19 cellular contexts compared by ENCODE assay signal in the genomic region with DNA sequence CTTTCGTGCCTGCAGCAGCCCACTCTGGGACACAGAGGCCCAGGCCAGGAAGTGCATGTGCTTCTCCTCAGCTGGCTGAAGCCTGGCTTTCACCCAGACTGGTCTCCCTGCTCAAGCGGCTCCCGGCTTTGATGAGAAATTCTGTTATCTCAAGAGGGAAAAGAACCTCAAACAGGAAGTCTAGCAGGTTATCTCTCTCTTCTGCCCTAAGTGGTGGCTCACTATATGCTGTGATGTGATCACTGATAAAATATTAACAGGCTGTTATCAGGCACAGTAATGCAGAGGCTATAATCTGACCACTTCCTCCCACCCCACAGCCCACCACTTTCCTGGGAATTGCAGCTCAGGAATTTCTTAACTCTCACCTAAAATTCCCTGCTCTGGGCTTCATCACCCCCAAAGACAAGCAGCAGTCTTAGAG. TPM values are rescaled to one million over a fixed set of nuclear protein-coding genes. Genes with fewer than 3 reads are reported as not detected.
DNase-seq lines count a peak whose midpoint lies in the region; ATAC-seq, FAIRE-seq and TF ChIP-seq lines count a peak whose summit lies in the region.
"Had no signal": no experiment of that assay in that cellular context is flagged by ENCODE, and none has a peak within 500 bp of the region (broad histone marks: within the 10 kb centered on the region; RNA-seq: fewer than 3 reads in every experiment).

No MANE protein-coding gene starts in this region.

- intact Hi-C loops in HCT116 (cut with micrococcal nuclease) (no loop called here), kidney (cut with DNase I) (no loop called here)

- DNase-seq in HCT116 (ENCODE audit: low read depth, low spot score) = no peak
- no peak for DNase-seq in kidney
- no peak for DNase-seq in smooth muscle cell (lab: John Stamatoyannopoulos, UW; ENCODE audit: unreplicated experiment)
- DNase-seq in NCI-H446 (lab: John Stamatoyannopoulos, UW) = no peak
- no peak for DNase-seq in NCI-H146 (lab: John Stamatoyannopoulos, UW)
- DNase-seq in NCI-H524 treated with DMSO at 0.1 percent for 48 hours (lab: John Stamatoyannopoulos, UW) = no peak
- DNase-seq: activated CD4-positive, alpha-beta T cell treated with anti-CD3 and anti-CD28 coated beads for 36 hours; activated effector memory CD4-positive, alpha-beta T cell treated with Interleukin-2 at 50 U/mL for 16 hours; central memory CD4-positive, alpha-beta T cell; NCI-H1092 treated with DMSO at 0.1 percent for 48 hours; NCI-H748 treated with DMSO at 0.1 percent for 48 hours; stimulated activated naive CD4-positive, alpha-beta T cell had no signal

- BruUV-seq in HCT116 (replicated peaks; lab: Mats Ljungman, UMichigan) = no TSS peak

- H2AFZ ChIP-seq in HCT116 (ENCODE audit: low read depth, low read length, poor library complexity, severe bottlenecking) = no peak overlapping the region
- no peak overlapping the region for H2AFZ ChIP-seq in smooth muscle cell (ENCODE audit: low read depth)
- H2AFZ ChIP-seq: parathyroid adenoma had no signal

- H3K4me2 ChIP-seq in HCT116 (ENCODE audit: low read length) = no peak overlapping the region
- no peak overlapping the region for H3K4me2 ChIP-seq in smooth muscle cell

- no peaks in the 10 kb centered on the region for H3K9me3 ChIP-seq in HCT116 (ENCODE audit: control insufficient read depth in 1 of 2, insufficient read depth in 1 of 2, low read depth in 1 of 2, low read length in 2 of 2)
- no peaks in the 10 kb centered on the region for H3K9me3 ChIP-seq in kidney (ENCODE audit: control insufficient read depth in 1 of 2, low read length in 2 of 2)
- no peaks in the 10 kb centered on the region for H3K9me3 ChIP-seq in smooth muscle cell (replicated peaks; ENCODE audit: low read depth)
- H3K9me3 ChIP-seq: HAP-1 had no signal

- no peak for TF ChIP-seq RAD21 in HCT116 (IDR thresholded peaks at IDR 0.05; ENCODE audit: low read depth)

- CTCF ChIA-PET in HCT116 (lab: Charles Lee) = interaction anchor here (1.2 to 1.4 kb wide), 2 partner anchors 35 to 39 kb away, joined by 3 to 7 read pairs; no protein-coding TSS in a partner anchor

- H3K9ac ChIP-seq in HCT116 (ENCODE audit: low read length) (no peak overlapping the region), kidney (ENCODE audit: low read length in 2 of 2) (no peak overlapping the region), smooth muscle cell (ENCODE audit: low read depth) (no peak overlapping the region)
- H3K9ac ChIP-seq: parathyroid adenoma had no signal

- H3K9me2 ChIP-seq in HCT116 (ENCODE audit: insufficient read depth) = no peaks in the 10 kb centered on the region

- H3K27me3 ChIP-seq in HCT116 (ENCODE audit: insufficient read depth, low read length) = no peaks in the 10 kb centered on the region
- H3K27me3 ChIP-seq in smooth muscle cell (ENCODE audit: low read depth) = no peaks in the 10 kb centered on the region

- H3K36me3 ChIP-seq in HCT116 (ENCODE audit: control insufficient read depth in 1 of 2, insufficient read depth in 2 of 2, low read length in 2 of 2) (no peaks in the 10 kb centered on the region), kidney (ENCODE audit: control insufficient read depth in 1 of 2, insufficient read depth in 2 of 2, low read length in 2 of 2) (peaks cover 0 to 4% of the 10 kb centered on the region in 2 donors), smooth muscle cell (ENCODE audit: low read depth) (no peaks in the 10 kb centered on the region)

- POLR2A ChIA-PET in HCT116 (lab: Charles Lee) = no interaction called here

- no peak for FAIRE-seq in kidney (lab: Jason Lieb, UNC)
- FAIRE-seq: D721Med, GM12891, islet of Langerhans had no signal

- ATAC-seq in HCT116 = peak; percentile 63
- ATAC-seq in SK-N-SH treated with all-trans-retinoic acid at 6 μM for 48 hours = peak; percentile 50; the same call in 2 of the 3 replicates
- ATAC-seq: activated CD4-positive, alpha-beta T cell treated with anti-CD3 and anti-CD28 coated beads for 36 hours; esophagus mucosa had no signal

- no peaks in the 10 kb centered on the region for H3F3A ChIP-seq in smooth muscle cell (ENCODE audit: low read depth)

- RAD21 ChIA-PET in HCT116 (lab: Charles Lee; ENCODE audit: low non-redundant PET in 1 of 2, low total read pairs in 2 of 2, uncharacterized antibody in 2 of 2, unreplicated experiment in 2 of 2) = no interaction called here

- no peak for TF ChIP-seq POLR2A in HCT116 (IDR thresholded peaks at IDR 0.05; ENCODE audit: borderline replicate concordance, extremely low read depth, insufficient read depth, insufficient read length)

- H3K4me1 ChIP-seq in HCT116 (ENCODE audit: control insufficient read depth in 1 of 2, insufficient read depth in 2 of 2, low read length in 2 of 2) (peaks cover 28 to 35% of the 10 kb centered on the region in 2 experiments), kidney (ENCODE audit: control insufficient read depth in 1 of 2, insufficient read depth in 1 of 2, low read depth in 1 of 2, low read length in 2 of 2) (peaks cover 0 to 2% of the 10 kb centered on the region in 2 donors), smooth muscle cell (ENCODE audit: low read depth) (peaks cover 3% of the 10 kb centered on the region)
- H3K4me1 ChIP-seq: HAP-1, parathyroid adenoma had no signal

- 41% methylated on average over 3 of the region's 3 CpGs for WGBS in smooth muscle cell (ENCODE audit: low lambda C conversion rate)

- H4K20me1 ChIP-seq in HCT116 (ENCODE audit: insufficient read depth) (no peaks in the 10 kb centered on the region), smooth muscle cell (ENCODE audit: low read depth) (no peaks in the 10 kb centered on the region)

- H3K4me3 ChIP-seq in HCT116 (replicated peaks in 1 of 2; ENCODE audit: low read depth in 1 of 2, low read length in 2 of 2) = no peak overlapping the region
- peak overlapping the region in 1 of 2 donors; percentile 25 for H3K4me3 ChIP-seq in kidney (ENCODE audit: low read length in 2 of 2)
- no peak overlapping the region for H3K4me3 ChIP-seq in smooth muscle cell
- H3K4me3 ChIP-seq: HAP-1 had no signal

- TF ChIP-seq CTCF in HCT116 (IDR thresholded peaks at IDR 0.05 in 2 of 3, conservative IDR thresholded peaks at IDR 0.05 in 1 of 3; ENCODE audit: borderline replicate concordance in 1 of 3, insufficient read depth in 1 of 3, low read depth in 2 of 3, low read length in 2 of 3) = no peak
- TF ChIP-seq CTCF in kidney (IDR thresholded peaks at IDR 0.05; ENCODE audit: borderline replicate concordance, extremely low read depth, insufficient read depth) = no peak
- TF ChIP-seq CTCF in smooth muscle cell (IDR thresholded peaks at IDR 0.05; ENCODE audit: borderline replicate concordance, insufficient read depth, poor library complexity, severe bottlenecking) = no peak

- H3K27ac ChIP-seq in HCT116 (ENCODE audit: low read depth, low read length) = peak overlapping the region; percentile 32; the same call in 1 of the 2 replicates
- peak overlapping the region; percentile 57 to 65 for H3K27ac ChIP-seq in kidney (ENCODE audit: low read depth in 2 of 2, low read length in 2 of 2)
- peak overlapping the region; percentile 95 for H3K27ac ChIP-seq in smooth muscle cell (ENCODE audit: low read depth)
- H3K27ac ChIP-seq: parathyroid adenoma had no signal

- no peaks in the 10 kb centered on the region for H3K79me2 ChIP-seq in HCT116 (ENCODE audit: insufficient read depth, low read length)
- H3K79me2 ChIP-seq in smooth muscle cell (ENCODE audit: low read depth) = no peaks in the 10 kb centered on the region
- H3K79me2 ChIP-seq: parathyroid adenoma had no signal

TF ChIP-seq in HCT116, 20 proteins besides CTCF, POLR2A, EP300 and RAD21:
- TF ChIP-seq ELF1 (IDR thresholded peaks at IDR 0.05; ENCODE audit: borderline replicate concordance, low read depth) = no peak
- peak; percentile 87 for TF ChIP-seq TCF7L2 (IDR thresholded peaks at IDR 0.05; ENCODE audit: borderline replicate concordance, extremely low read depth, insufficient read depth, insufficient read length)
- no peak for TF ChIP-seq CBX3 (IDR thresholded peaks at IDR 0.05; ENCODE audit: low read depth)

TF ChIP-seq in SK-N-SH treated with all-trans-retinoic acid at 6 μM for 48 hours, 23 proteins besides CTCF, POLR2A, EP300 and RAD21:
- TF ChIP-seq ZC3H10 (CRISPR knock-in tag; IDR thresholded peaks at IDR 0.05) (no peak), ISL1 (CRISPR knock-in tag; IDR thresholded peaks at IDR 0.05) (no peak), ZFP3 (CRISPR knock-in tag; IDR thresholded peaks at IDR 0.05) (no peak), ZNF70 (CRISPR knock-in tag; IDR thresholded peaks at IDR 0.05) (no peak), OSR1 (CRISPR knock-in tag; IDR thresholded peaks at IDR 0.05) (no peak)
TF ChIP-seq in SK-N-SH treated with all-trans-retinoic acid at 6 μM for 48 hours: peak in this region for 0.

RNA-seq across cellular contexts. Expression of a gene that starts 13.3 kb away (rescaled TPM):
- 0.10 TPM for total RNA-seq in HCT116 (2021; ENCODE audit: unreplicated experiment)
- polyA plus RNA-seq in HCT116 (2012) = 0.24 and 0.46 TPM in 2 replicates
- total RNA-seq in kidney = 140 TPM
- 74.1 TPM for polyA plus RNA-seq in kidney (ENCODE audit: insufficient read depth, low read depth, low replicate concordance)
- 0.04 TPM in 1 of 2 replicates, not detected in the other for total RNA-seq in smooth muscle cell
- polyA plus RNA-seq in smooth muscle cell = 0.07 TPM in 1 of 2 replicates, not detected in the other
- total RNA-seq: activated CD4-positive, alpha-beta T cell treated with anti-CD3 and anti-CD28 coated beads for 36 hours; esophagus mucosa had no signal

RNA-seq across cellular contexts. Expression of a gene that starts 30.4 kb away (rescaled TPM):
- total RNA-seq in HCT116 (2021; ENCODE audit: unreplicated experiment) (0.27 TPM), kidney (0.50 TPM), smooth muscle cell (not detected in 2 replicates)
- polyA plus RNA-seq in HCT116 (2012) = not detected in 2 replicates
- polyA plus RNA-seq in kidney (ENCODE audit: insufficient read depth, low read depth, low replicate concordance) (6.9 TPM), smooth muscle cell (not detected in 2 replicates)
- total RNA-seq: activated CD4-positive, alpha-beta T cell treated with anti-CD3 and anti-CD28 coated beads for 36 hours; esophagus mucosa had no signal

Comparison
In these comparisons a context has a peak if more than half of its experiments do, and no peak if none do; other contexts are left out.
1. H3K27ac ChIP-seq: peak in every context shown above with its lines; median percentile 95 in smooth muscle cell; 61 in kidney; 32 in HCT116.
2. RNA of a gene that starts 13.3 kb away (total RNA-seq): 140 TPM in kidney (single experiment); 0.10 TPM in HCT116 (single experiment) and 0.04 TPM in smooth muscle cell; every median in the first group is over 100 times any median in the second.